Comparison of ENCODE assay signal across 13 cellular contexts in genomic region chr12:79692249-79692619, GRCh38. TPM values are rescaled to one million over a fixed set of nuclear protein-coding genes. Genes with fewer than 3 reads are reported as not detected.
A peak's percentile ranks its signal among the peaks of the same experiment; 100 is the strongest.
DNase-seq lines count a peak whose midpoint lies in the region; ATAC-seq and TF ChIP-seq lines count a peak whose summit lies in the region.
"Had no signal": no experiment of that assay in that cellular context is flagged by ENCODE, and none has a peak within 500 bp of the region (broad histone marks: within the 10 kb centered on the region; RNA-seq: fewer than 3 reads in every experiment).

No MANE protein-coding gene starts in this region.

- no peak for DNase-seq in activated naive CD8-positive, alpha-beta T cell treated with anti-CD3 and anti-CD28 coated beads for 36 hours
- DNase-seq in cardiac fibroblast (ENCODE audit: low read depth in 2 of 2) = no peak
- no peak for DNase-seq in lower lobe of right lung
- DNase-seq in aorta = no peak
- no peak for DNase-seq in nucleus accumbens (lab: John Stamatoyannopoulos, UW)
- DNase-seq: activated CD8-positive, alpha-beta memory T cell treated with anti-CD3 and anti-CD28 coated beads, Interleukin-2, amount 10 ng/mL, durations not matched to agents 7 days and 5 days; KG1; retina; stimulated activated naive CD4-positive, alpha-beta T cell had no signal

- no peaks in the 10 kb centered on the region for H3K9me3 ChIP-seq in lower lobe of right lung
- H3K9me3 ChIP-seq in aorta (ENCODE audit: control insufficient read depth, low read length) = no peaks in the 10 kb centered on the region
- H3K9me3 ChIP-seq: BLaER1 had no signal

- ATAC-seq in lower lobe of right lung = no peak
- ATAC-seq in aorta (ENCODE audit: low FRiP score) = no peak
- ATAC-seq in HG02970 (IDR thresholded peaks at IDR 0.05; ENCODE audit: low FRiP score, unreplicated experiment) = no peak
- no peak for ATAC-seq in HG03432 (IDR thresholded peaks at IDR 0.05; ENCODE audit: unreplicated experiment)
- ATAC-seq: activated CD8-positive, alpha-beta memory T cell treated with anti-CD3 and anti-CD28 coated beads, Interleukin-2, amount 10 ng/mL, durations not matched to agents 7 days and 5 days had no signal

- peaks cover 3% of the 10 kb centered on the region for H3K9me3 Mint-ChIP-seq in activated naive CD8-positive, alpha-beta T cell (ENCODE audit: low read depth)
- H3K9me3 Mint-ChIP-seq in activated naive CD8-positive, alpha-beta T cell treated with anti-CD3 and anti-CD28 coated beads for 36 hours = peaks cover 4% of the 10 kb centered on the region

- H3K4me3 ChIP-seq in cardiac fibroblast (replicated peaks in 1 of 2; ENCODE audit: low read depth in 2 of 2, low read length in 2 of 2) (peak overlapping the region; percentile 53 to 75), lower lobe of right lung (peak overlapping the region; percentile 88), aorta (ENCODE audit: low read length in 2 of 2) (peak overlapping the region; percentile 52 to 96)

- WGBS in aorta, 2 donors = 30 to 32% methylated on average over 4 of the region's 4 CpGs

- peak overlapping the region; percentile 23 for H3K4me3 Mint-ChIP-seq in activated naive CD8-positive, alpha-beta T cell
- H3K4me3 Mint-ChIP-seq in activated naive CD8-positive, alpha-beta T cell treated with anti-CD3 and anti-CD28 coated beads for 36 hours = no peak overlapping the region
- H3K4me3 Mint-ChIP-seq: activated CD8-positive, alpha-beta memory T cell treated with anti-CD3 and anti-CD28 coated beads, Interleukin-2, amount 10 ng/mL, durations not matched to agents 7 days and 5 days had no signal

- H3K4me1 Mint-ChIP-seq in activated naive CD8-positive, alpha-beta T cell (ENCODE audit: low read depth) = peaks cover 15% of the 10 kb centered on the region
- peaks cover 14% of the 10 kb centered on the region for H3K4me1 Mint-ChIP-seq in activated naive CD8-positive, alpha-beta T cell treated with anti-CD3 and anti-CD28 coated beads for 36 hours

- H3K36me3 ChIP-seq in lower lobe of right lung (no peaks in the 10 kb centered on the region), aorta (ENCODE audit: control insufficient read depth in 1 of 2, insufficient read depth in 2 of 2, low read length in 1 of 2) (no peaks in the 10 kb centered on the region)
- H3K36me3 ChIP-seq: BLaER1 had no signal

- peaks cover 45% of the 10 kb centered on the region for H3K27me3 Mint-ChIP-seq in activated naive CD8-positive, alpha-beta T cell
- H3K27me3 Mint-ChIP-seq in activated naive CD8-positive, alpha-beta T cell treated with anti-CD3 and anti-CD28 coated beads for 36 hours = peaks cover 64% of the 10 kb centered on the region

- TF ChIP-seq CTCF in cardiac fibroblast (IDR thresholded peaks at IDR 0.05; ENCODE audit: low read depth, low read length) (no peak), lower lobe of right lung (IDR thresholded peaks at IDR 0.05) (no peak)

- no peaks in the 10 kb centered on the region for H3K36me3 Mint-ChIP-seq in activated naive CD8-positive, alpha-beta T cell
- H3K36me3 Mint-ChIP-seq in activated naive CD8-positive, alpha-beta T cell treated with anti-CD3 and anti-CD28 coated beads for 36 hours = no peaks in the 10 kb centered on the region

- H3K27ac ChIP-seq in lower lobe of right lung (peak overlapping the region; percentile 86), aorta (ENCODE audit: low read depth in 1 of 2, low read length in 2 of 2) (peak overlapping the region in 1 of 2 donors; percentile 71)
- H3K27ac ChIP-seq: BLaER1 had no signal

- intact Hi-C loops in lower lobe of right lung (cut with DNase I) = no loop called here
- intact Hi-C loops in aorta (cut with DNase I) = loop anchor here (5.0 to 10.0 kb wide), 6 partner anchors 45 to 493 kb away; partner anchors contain the start of gene PPP1R12A (in 1 of the 2)

- no peak overlapping the region for H3K27ac Mint-ChIP-seq in activated naive CD8-positive, alpha-beta T cell
- no peak overlapping the region for H3K27ac Mint-ChIP-seq in activated naive CD8-positive, alpha-beta T cell treated with anti-CD3 and anti-CD28 coated beads for 36 hours
- H3K27ac Mint-ChIP-seq: activated CD8-positive, alpha-beta memory T cell treated with anti-CD3 and anti-CD28 coated beads, Interleukin-2, amount 10 ng/mL, durations not matched to agents 7 days and 5 days had no signal

- H3K27me3 ChIP-seq in lower lobe of right lung (ENCODE audit: low read depth) = no peaks in the 10 kb centered on the region
- H3K27me3 ChIP-seq in aorta (ENCODE audit: control insufficient read depth in 1 of 2, insufficient read depth in 2 of 2, low read length in 1 of 2) = no peaks in the 10 kb centered on the region

- H3K4me1 ChIP-seq in lower lobe of right lung = peaks cover 17% of the 10 kb centered on the region
- H3K4me1 ChIP-seq in aorta (ENCODE audit: control insufficient read depth in 1 of 2, insufficient read depth in 2 of 2, low read length in 2 of 2) = no peaks in the 10 kb centered on the region

RNA-seq across cellular contexts. Expression of gene PAWR, which starts 1.5 kb away (rescaled TPM):
- 10 to 100 TPM; 10.0 to 13.4 TPM for total RNA-seq in activated naive CD8-positive, alpha-beta T cell treated with anti-CD3 and anti-CD28 coated beads for 36 hours
- 53.5 TPM for total RNA-seq in lower lobe of right lung
- total RNA-seq in aorta = 100 to 1,000 TPM; 110 to 150 TPM
- 10 to 100 TPM; 42.7 to 63.2 TPM for polyA plus RNA-seq in aorta
